Comparison of ENCODE assay signal across 19 cellular contexts in the genomic region with DNA sequence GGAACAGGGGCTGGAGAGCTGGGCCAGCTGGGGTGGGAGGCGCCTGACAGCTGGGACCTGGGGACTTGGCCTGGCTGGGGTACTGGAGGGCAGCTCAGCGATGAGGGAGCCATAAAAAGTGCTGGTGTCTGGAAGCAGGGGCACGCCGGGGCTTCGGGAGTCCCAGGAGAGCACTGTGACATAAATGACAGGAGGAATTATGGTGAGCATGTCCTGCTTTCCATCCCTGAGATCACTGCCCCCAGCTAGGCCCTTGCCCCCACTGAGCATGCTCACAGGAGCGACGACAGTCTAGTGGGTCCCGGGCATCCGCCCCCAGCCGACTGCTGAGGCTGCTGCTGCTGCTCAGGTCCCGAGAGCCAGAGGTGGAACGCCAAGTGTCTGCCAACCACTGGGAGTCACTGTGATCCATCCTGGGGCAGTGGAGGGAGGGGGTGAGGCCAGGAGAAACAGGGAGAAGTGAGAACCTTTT. TPM values are rescaled to one million over a fixed set of nuclear protein-coding genes. Genes with fewer than 3 reads are reported as not detected.
DNase-seq lines count a peak whose midpoint lies in the region; ATAC-seq and TF ChIP-seq lines count a peak whose summit lies in the region.
"Had no signal": no experiment of that assay in that cellular context is flagged by ENCODE, and none has a peak within 500 bp of the region (broad histone marks: within the 10 kb centered on the region; RNA-seq: fewer than 3 reads in every experiment).

No MANE protein-coding gene starts in this region.

- no peak overlapping the region; the same call in 1 of the 2 replicates for H2AFZ ChIP-seq in GM23338

- no peak overlapping the region for H3K9ac ChIP-seq in colonic mucosa (ENCODE audit: low read depth in 2 of 2, low read length in 2 of 2)

- H3K27ac ChIP-seq in GM23338 (ENCODE audit: low read depth): no peak overlapping the region
- H3K27ac ChIP-seq in colonic mucosa: no peak overlapping the region
- H3K27ac ChIP-seq in right cardiac atrium (ENCODE audit: low read length): peak overlapping the region; percentile 21

- peaks cover 2% of the 10 kb centered on the region; the same call in 1 of the 3 replicates for H3K4me1 Mint-ChIP-seq in GM23338
- H3K4me1 Mint-ChIP-seq: activated CD4-positive, alpha-beta T cell treated with anti-CD3 and anti-CD28 coated beads, Interleukin-2, amount 10 ng/mL, durations not matched to agents 24 days and 14 days; activated naive CD8-positive, alpha-beta T cell treated with anti-CD3 and anti-CD28 coated beads, Interleukin-2, amount 50 U/mL, for 24 hours had no signal

- no peaks in the 10 kb centered on the region for H3K9me2 ChIP-seq in GM23338 (ENCODE audit: insufficient read depth)

- H3K36me3 ChIP-seq in GM23338 (ENCODE audit: insufficient read depth): no peaks in the 10 kb centered on the region
- H3K36me3 ChIP-seq in colonic mucosa: no peaks in the 10 kb centered on the region

- no peaks in the 10 kb centered on the region for H3K9me3 ChIP-seq in colonic mucosa
- H3K9me3 ChIP-seq in right cardiac atrium (ENCODE audit: control insufficient read depth, low read length): no peaks in the 10 kb centered on the region

- intact Hi-C loops in colonic mucosa (cut with DNase I): no loop called here
- intact Hi-C loops in right cardiac atrium (cut with DNase I): no loop called here

- no peaks in the 10 kb centered on the region for H3K9me3 Mint-ChIP-seq in GM23338
- H3K9me3 Mint-ChIP-seq: activated CD4-positive, alpha-beta T cell treated with anti-CD3 and anti-CD28 coated beads, Interleukin-2, amount 10 ng/mL, durations not matched to agents 24 days and 14 days; activated naive CD8-positive, alpha-beta T cell treated with anti-CD3 and anti-CD28 coated beads, Interleukin-2, amount 50 U/mL, for 24 hours; activated T-cell treated with anti-CD3 and anti-CD28 coated beads, Interleukin-2, amount 50 U/mL, for 72 hours had no signal

- 32% methylated on average over 12 of the region's 12 CpGs for WGBS in right cardiac atrium

- no peaks in the 10 kb centered on the region; the same call in 2 of the 3 replicates for H3K36me3 Mint-ChIP-seq in GM23338 (ENCODE audit: low read depth)

- H4K20me1 ChIP-seq in GM23338 (replicated peaks; ENCODE audit: insufficient read depth): no peaks in the 10 kb centered on the region

- no peak overlapping the region for H3K27ac Mint-ChIP-seq in GM23338
- H3K27ac Mint-ChIP-seq: activated CD4-positive, alpha-beta T cell treated with anti-CD3 and anti-CD28 coated beads, Interleukin-2, amount 10 ng/mL, durations not matched to agents 24 days and 14 days; activated naive CD8-positive, alpha-beta T cell treated with anti-CD3 and anti-CD28 coated beads, Interleukin-2, amount 50 U/mL, for 24 hours; activated T-cell treated with anti-CD3 and anti-CD28 coated beads, Interleukin-2, amount 50 U/mL, for 72 hours; T-helper 17 cell had no signal

- peak; percentile 65 for DNase-seq in GM23338 (ENCODE audit: low spot score)
- peak; percentile 15 for DNase-seq in colonic mucosa
- DNase-seq in right cardiac atrium: peak; percentile 46 to 89 (median 88)
- DNase-seq in retina: peak; percentile 58
- DNase-seq in GM13976 (ENCODE audit: low spot score): no peak
- DNase-seq in effector CD8-positive, alpha-beta T cell (lab: John Stamatoyannopoulos, UW): no peak
- DNase-seq in T1000 (lab: John Stamatoyannopoulos, UW): no peak
- DNase-seq: activated CD4-positive, alpha-beta T cell treated with anti-CD3 and anti-CD28 coated beads, Interleukin-2, amount 10 ng/mL, durations not matched to agents 24 days and 14 days; activated naive CD8-positive, alpha-beta T cell treated with anti-CD3 and anti-CD28 coated beads, Interleukin-2, amount 50 U/mL, for 24 hours; activated T-cell treated with anti-CD3 and anti-CD28 coated beads, Interleukin-2, amount 50 U/mL, for 72 hours; C1 segment of cervical spinal cord; cerebellar nuclear complex; MM.1S; NCI-H2029 treated with DMSO at 0.1 percent for 48 hours; RPMI8226; T-helper 17 cell had no signal

- H3K4me1 ChIP-seq in GM23338 (ENCODE audit: insufficient read depth) (no peaks in the 10 kb centered on the region), colonic mucosa (no peaks in the 10 kb centered on the region), right cardiac atrium (ENCODE audit: control insufficient read depth, insufficient read depth, low read length) (peaks cover 8% of the 10 kb centered on the region)

- TF ChIP-seq CTCF in GM23338 (conservative IDR thresholded peaks at IDR 0.05; ENCODE audit: low read depth in 2 of 2) (peak in 1 of 2 experiments; percentile 61; a peak in 3 of 4 replicates), colonic mucosa (IDR thresholded peaks at IDR 0.05) (no peak), GM13976 (IDR thresholded peaks at IDR 0.05; ENCODE audit: borderline replicate concordance, control extremely low read depth, extremely low read depth, insufficient read depth, missing control alignments) (no peak)

- no peak overlapping the region for H3K4me3 Mint-ChIP-seq in GM23338
- H3K4me3 Mint-ChIP-seq: activated CD4-positive, alpha-beta T cell treated with anti-CD3 and anti-CD28 coated beads, Interleukin-2, amount 10 ng/mL, durations not matched to agents 24 days and 14 days; activated naive CD8-positive, alpha-beta T cell treated with anti-CD3 and anti-CD28 coated beads, Interleukin-2, amount 50 U/mL, for 24 hours; activated T-cell treated with anti-CD3 and anti-CD28 coated beads, Interleukin-2, amount 50 U/mL, for 72 hours; T-helper 17 cell had no signal

- no peaks in the 10 kb centered on the region for H3K79me2 ChIP-seq in GM23338 (replicated peaks; ENCODE audit: insufficient read depth)

- peaks cover 9% of the 10 kb centered on the region for H3K27me3 Mint-ChIP-seq in GM23338 (ENCODE audit: insufficient read depth, low read depth, poor library complexity)

- in situ Hi-C loops in GM13976 (cut with MboI; ENCODE audit: low sequenced_read_pairs, unreplicated experiment): no loop called here

- H3F3A ChIP-seq in GM23338 (replicated peaks; ENCODE audit: low read depth): no peaks in the 10 kb centered on the region

- H3K4me2 ChIP-seq in GM23338: no peak overlapping the region

- H3K4me3 ChIP-seq in GM23338 (no peak overlapping the region), colonic mucosa (no peak overlapping the region), right cardiac atrium (ENCODE audit: low read length) (no peak overlapping the region)

- H3K27me3 ChIP-seq in GM23338 (ENCODE audit: insufficient read depth): 0 out of 2 replicates have a peak, but pooled peaks cover 10% of the 10 kb centered on the region
- no peaks in the 10 kb centered on the region for H3K27me3 ChIP-seq in colonic mucosa
- no peaks in the 10 kb centered on the region for H3K27me3 ChIP-seq in right cardiac atrium (ENCODE audit: control insufficient read depth, insufficient read depth)

- ATAC-seq in GM23338 (peak; percentile 94), right cardiac atrium (peak; percentile 40 to 80), HG02678 (IDR thresholded peaks at IDR 0.05; ENCODE audit: unreplicated experiment) (no peak)
- ATAC-seq: activated naive CD8-positive, alpha-beta T cell treated with anti-CD3 and anti-CD28 coated beads, Interleukin-2, amount 50 U/mL, for 24 hours; activated T-cell treated with anti-CD3 and anti-CD28 coated beads, Interleukin-2, amount 50 U/mL, for 72 hours; T-helper 17 cell had no signal

TF ChIP-seq in GM23338, 12 proteins besides CTCF, POLR2A, EP300 and RAD21:
- no peak for TF ChIP-seq EZH2 (IDR thresholded peaks at IDR 0.05; ENCODE audit: low read depth, unreplicated experiment)
- TF ChIP-seq, protein P1, sequence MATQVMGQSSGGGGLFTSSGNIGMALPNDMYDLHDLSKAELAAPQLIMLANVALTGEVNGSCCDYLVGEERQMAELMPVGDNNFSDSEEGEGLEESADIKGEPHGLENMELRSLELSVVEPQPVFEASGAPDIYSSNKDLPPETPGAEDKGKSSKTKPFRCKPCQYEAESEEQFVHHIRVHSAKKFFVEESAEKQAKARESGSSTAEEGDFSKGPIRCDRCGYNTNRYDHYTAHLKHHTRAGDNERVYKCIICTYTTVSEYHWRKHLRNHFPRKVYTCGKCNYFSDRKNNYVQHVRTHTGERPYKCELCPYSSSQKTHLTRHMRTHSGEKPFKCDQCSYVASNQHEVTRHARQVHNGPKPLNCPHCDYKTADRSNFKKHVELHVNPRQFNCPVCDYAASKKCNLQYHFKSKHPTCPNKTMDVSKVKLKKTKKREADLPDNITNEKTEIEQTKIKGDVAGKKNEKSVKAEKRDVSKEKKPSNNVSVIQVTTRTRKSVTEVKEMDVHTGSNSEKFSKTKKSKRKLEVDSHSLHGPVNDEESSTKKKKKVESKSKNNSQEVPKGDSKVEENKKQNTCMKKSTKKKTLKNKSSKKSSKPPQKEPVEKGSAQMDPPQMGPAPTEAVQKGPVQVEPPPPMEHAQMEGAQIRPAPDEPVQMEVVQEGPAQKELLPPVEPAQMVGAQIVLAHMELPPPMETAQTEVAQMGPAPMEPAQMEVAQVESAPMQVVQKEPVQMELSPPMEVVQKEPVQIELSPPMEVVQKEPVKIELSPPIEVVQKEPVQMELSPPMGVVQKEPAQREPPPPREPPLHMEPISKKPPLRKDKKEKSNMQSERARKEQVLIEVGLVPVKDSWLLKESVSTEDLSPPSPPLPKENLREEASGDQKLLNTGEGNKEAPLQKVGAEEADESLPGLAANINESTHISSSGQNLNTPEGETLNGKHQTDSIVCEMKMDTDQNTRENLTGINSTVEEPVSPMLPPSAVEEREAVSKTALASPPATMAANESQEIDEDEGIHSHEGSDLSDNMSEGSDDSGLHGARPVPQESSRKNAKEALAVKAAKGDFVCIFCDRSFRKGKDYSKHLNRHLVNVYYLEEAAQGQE (IDR thresholded peaks at IDR 0.05; ENCODE audit: unreplicated experiment): no peak
TF ChIP-seq in GM23338: peak in this region for 0.

RNA-seq across cellular contexts. Expression of a gene that starts 6.2 kb away (rescaled TPM):
- not detected in 2 replicates for total RNA-seq in GM23338 (2014; rRNA removed; shearing (Covaris generic))
- polyA plus RNA-seq in GM23338 (2016; fragmentation: Nextera tagmentation; extraction: Ambion mirVana) (0.28 TPM in 1 of 2 replicates, not detected in the other), right cardiac atrium (16.8 TPM)
- total RNA-seq in colonic mucosa (1 to 10 TPM; 4.0 to 5.0 TPM), right cardiac atrium (10 to 100 TPM; 11.7 to 17.4 (median 15.0) TPM)
- total RNA-seq: activated CD4-positive, alpha-beta T cell treated with anti-CD3 and anti-CD28 coated beads, Interleukin-2, amount 10 ng/mL, durations not matched to agents 24 days and 14 days; activated T-cell treated with anti-CD3 and anti-CD28 coated beads, Interleukin-2, amount 50 U/mL, for 72 hours; T-helper 17 cell had no signal

RNA-seq across cellular contexts. Expression of a gene that starts 26.2 kb away (rescaled TPM):
- total RNA-seq in GM23338 (2014; rRNA removed; shearing (Covaris generic)): 8.0 and 17.0 TPM in 2 replicates
- polyA plus RNA-seq in GM23338 (2016; fragmentation: Nextera tagmentation; extraction: Ambion mirVana) (21.0 and 21.4 TPM in 2 replicates), right cardiac atrium (15.4 TPM)
- total RNA-seq in colonic mucosa (1 to 10 TPM; 7.8 to 8.0 TPM), right cardiac atrium (10 to 100 TPM in 2 of 4 donors, 1 to 10 TPM in 2; 9.8 to 11.0 (median 10.2) TPM)

RNA-seq across cellular contexts. Expression of a gene that starts 27.6 kb away (rescaled TPM):
- total RNA-seq in GM23338 (2014; rRNA removed; shearing (Covaris generic)): not detected in 2 replicates
- polyA plus RNA-seq in GM23338 (2016; fragmentation: Nextera tagmentation; extraction: Ambion mirVana) (not detected in 2 replicates), right cardiac atrium (not detected)
- total RNA-seq in colonic mucosa (not detected), right cardiac atrium (not detected)
- total RNA-seq: activated CD4-positive, alpha-beta T cell treated with anti-CD3 and anti-CD28 coated beads, Interleukin-2, amount 10 ng/mL, durations not matched to agents 24 days and 14 days; activated T-cell treated with anti-CD3 and anti-CD28 coated beads, Interleukin-2, amount 50 U/mL, for 72 hours; Daoy; mononuclear cell; T-helper 17 cell had no signal

RNA-seq across cellular contexts. Expression of a gene that starts 44.4 kb away (rescaled TPM):
- total RNA-seq in GM23338 (2014; rRNA removed; shearing (Covaris generic)): 0.17 TPM in 1 of 2 replicates, not detected in the other
- not detected in 2 replicates for polyA plus RNA-seq in GM23338 (2016; fragmentation: Nextera tagmentation; extraction: Ambion mirVana)
- total RNA-seq in colonic mucosa: under 1 TPM; 0.08 to 0.12 TPM
- total RNA-seq in right cardiac atrium: 1 to 10 TPM in 1 of 4 donors, under 1 TPM in 3; 0.26 to 1.9 (median 0.38) TPM
- 0.43 TPM for polyA plus RNA-seq in right cardiac atrium
- total RNA-seq: activated CD4-positive, alpha-beta T cell treated with anti-CD3 and anti-CD28 coated beads, Interleukin-2, amount 10 ng/mL, durations not matched to agents 24 days and 14 days; activated T-cell treated with anti-CD3 and anti-CD28 coated beads, Interleukin-2, amount 50 U/mL, for 72 hours; Daoy; T-helper 17 cell had no signal

Comparison
In these comparisons a context has a peak if more than half of its experiments do, and no peak if none do; other contexts are left out.
1. DNase-seq: peak in GM23338 (single experiment), colonic mucosa (single experiment), right cardiac atrium (3 of 3) and retina (single experiment); none in GM13976 (single experiment), effector CD8-positive, alpha-beta T cell (single experiment) and T1000 (single experiment).